In genomic region chr18:58755304-58756010, GRCh38 we compare ENCODE assay signal across 15 cellular contexts.
DNase-seq lines count a peak whose midpoint lies in the region; ATAC-seq, FAIRE-seq and TF ChIP-seq lines count a peak whose summit lies in the region.
"Had no signal": no experiment of that assay in that cellular context is flagged by ENCODE, and none has a peak within 500 bp of the region (broad histone marks: within the 10 kb centered on the region; RNA-seq: fewer than 3 reads in every experiment).

No MANE protein-coding gene starts in this region.

- CTCF ChIA-PET in CD8-positive, alpha-beta T cell (lab: Charles Lee), result interaction anchor here (1.2 to 12.0 kb wide), 3 partner anchors 8 to 261 kb away, joined by 4 to 103 read pairs (median 18); no protein-coding TSS in a partner anchor
- CTCF ChIA-PET in K562 (lab: Yijun Ruan, JAX; ENCODE audit: low intra/inter-chr PET ratio), result no interaction called here

- peak; percentile 4 for TF ChIP-seq POLR2A in GM19193 (IDR thresholded peaks at IDR 0.05; ENCODE audit: extremely low read depth, insufficient read depth, insufficient read length)
- no peak for TF ChIP-seq POLR2A in K562 (conservative IDR thresholded peaks at IDR 0.05)

- BruUV-seq in K562 (replicated peaks; lab: Mats Ljungman, UMichigan), result no TSS peak

- peak overlapping the region; percentile 16 for H3K27ac Mint-ChIP-seq in CD8-positive, alpha-beta T cell
- H3K27ac Mint-ChIP-seq in nephron progenitor cell, result no peak overlapping the region

- no peak overlapping the region for H2AFZ ChIP-seq in K562 (ENCODE audit: low read depth, low read length)

- H3K9me1 ChIP-seq in K562 (ENCODE audit: control insufficient read depth, insufficient read depth, low read length), result no peaks in the 10 kb centered on the region

- no peak overlapping the region for H3K4me2 ChIP-seq in K562 (ENCODE audit: insufficient read depth, low read length)

- H3K36me3 ChIP-seq in CD8-positive, alpha-beta T cell (ENCODE audit: insufficient read depth, low read length), result no peaks in the 10 kb centered on the region
- no peaks in the 10 kb centered on the region for H3K36me3 ChIP-seq in K562 (ENCODE audit: control insufficient read depth, insufficient read depth, low read length)
- H3K36me3 ChIP-seq: adrenal gland had no signal

- in situ Hi-C loops in K562 (cut with MboI), result no loop called here

- H3K4me3 ChIP-seq in CD8-positive, alpha-beta T cell (ENCODE audit: low read depth, low read length), result no peak overlapping the region
- no peak overlapping the region for H3K4me3 ChIP-seq in K562
- H3K4me3 ChIP-seq: adrenal gland, lower lobe of right lung had no signal

- H3K27me3 Mint-ChIP-seq in CD8-positive, alpha-beta T cell (ENCODE audit: low read depth), result no peaks in the 10 kb centered on the region
- peaks cover 6% of the 10 kb centered on the region for H3K27me3 Mint-ChIP-seq in nephron progenitor cell (ENCODE audit: low read depth, poor library complexity)
- H3K27me3 Mint-ChIP-seq: stimulated activated naive CD8-positive, alpha-beta T cell treated with anti-CD3 and anti-CD28 coated beads, Interleukin-15, Interleukin-2, amounts not matched to agents 100 ng/mL and 50 ng/mL, for 24 hours had no signal

- peak in 1 of 7 experiments; percentile 45 for DNase-seq in CD8-positive, alpha-beta T cell
- DNase-seq in K562 (ENCODE audit: extremely low read depth in 1 of 4, low spot score in 3 of 4) (no peak), kidney tubule cell (ENCODE audit: low spot score) (peak; percentile 20), KG1 (lab: John Stamatoyannopoulos, UW) (no peak), nephron progenitor cell (no peak)
- DNase-seq: effector CD4-positive, alpha-beta T cell; glutamatergic neuron; NCI-H1694 treated with DMSO at 0.1 percent for 48 hours had no signal

- no peak overlapping the region for H3K4me3 Mint-ChIP-seq in CD8-positive, alpha-beta T cell
- no peak overlapping the region for H3K4me3 Mint-ChIP-seq in nephron progenitor cell
- H3K4me3 Mint-ChIP-seq: stimulated activated naive CD8-positive, alpha-beta T cell treated with anti-CD3 and anti-CD28 coated beads, Interleukin-15, Interleukin-2, amounts not matched to agents 100 ng/mL and 50 ng/mL, for 24 hours had no signal

- H3K27ac ChIP-seq in CD8-positive, alpha-beta T cell (ENCODE audit: low read depth, low read length), result no peak overlapping the region
- no peak overlapping the region for H3K27ac ChIP-seq in K562 (ENCODE audit: extremely low read depth, low read depth, low read length)
- H3K27ac ChIP-seq: adrenal gland, lower lobe of right lung had no signal

- no peaks in the 10 kb centered on the region for H3K79me2 ChIP-seq in K562 (ENCODE audit: control insufficient read depth, insufficient read depth, low read length)

- peak; percentile 47 for ATAC-seq in CD8-positive, alpha-beta T cell
- no peak for ATAC-seq in K562
- ATAC-seq in GM21423 (IDR thresholded peaks at IDR 0.05; ENCODE audit: unreplicated experiment), result no peak
- no peak for ATAC-seq in GM21619 (IDR thresholded peaks at IDR 0.05; ENCODE audit: unreplicated experiment)

- no peak for FAIRE-seq in K562 (lab: Jason Lieb, UNC)
- FAIRE-seq: H54 had no signal

- H4K20me1 ChIP-seq in K562 (replicated peaks; ENCODE audit: control insufficient read depth, insufficient read depth, low read length), result no peaks in the 10 kb centered on the region

- peaks cover 6% of the 10 kb centered on the region for H3K36me3 Mint-ChIP-seq in CD8-positive, alpha-beta T cell
- peaks cover 11% of the 10 kb centered on the region for H3K36me3 Mint-ChIP-seq in nephron progenitor cell (ENCODE audit: low read depth)

- no peaks in the 10 kb centered on the region for H3K9me3 ChIP-seq in CD8-positive, alpha-beta T cell (ENCODE audit: low read length)
- no peaks in the 10 kb centered on the region for H3K9me3 ChIP-seq in K562 (replicated peaks; ENCODE audit: control insufficient read depth, insufficient read depth, low read depth, low read length)
- H3K9me3 ChIP-seq: adrenal gland, lower lobe of right lung had no signal

- TF ChIP-seq CTCF in CD8-positive, alpha-beta T cell (IDR thresholded peaks at IDR 0.05), result no peak
- TF ChIP-seq CTCF in K562 (IDR thresholded peaks at IDR 0.05 in 2 of 3, conservative IDR thresholded peaks at IDR 0.05 in 1 of 3; ENCODE audit: insufficient read depth in 2 of 3, low read depth in 1 of 3, low read length in 3 of 3) (no peak), nephron progenitor cell (IDR thresholded peaks at IDR 0.05) (no peak)

- TF ChIP-seq RAD21 in K562 (CRISPR knock-in tag; conservative IDR thresholded peaks at IDR 0.05 in 1 of 2, IDR thresholded peaks at IDR 0.05 in 1 of 2), result no peak

- under 1% methylated on average over 10 of the region's 15 CpGs for WGBS in K562 (ENCODE audit: insufficient coverage, low coverage, missing lambda C conversion rate)

- no peak overlapping the region for H3K9ac ChIP-seq in K562 (ENCODE audit: insufficient read depth in 1 of 2, low read depth in 2 of 2, low read length in 2 of 2)

- no peaks in the 10 kb centered on the region for H3K27me3 ChIP-seq in CD8-positive, alpha-beta T cell (ENCODE audit: insufficient read depth, low read length)
- peaks cover 0 to 12% of the 10 kb centered on the region in 2 experiments; a peak in 2 of 5 replicates for H3K27me3 ChIP-seq in K562 (ENCODE audit: control insufficient read depth in 2 of 2, insufficient read depth in 2 of 2, low read length in 2 of 2)

- intact Hi-C loops in CD8-positive, alpha-beta T cell (cut with DNase I, micrococcal nuclease), result no loop called here
- intact Hi-C loops in K562 (cut with micrococcal nuclease), result no loop called here

- H3K4me1 ChIP-seq in CD8-positive, alpha-beta T cell (ENCODE audit: insufficient read depth, low read length), result peaks cover 19% of the 10 kb centered on the region
- H3K4me1 ChIP-seq in K562 (replicated peaks in 1 of 2; ENCODE audit: control insufficient read depth in 2 of 2, insufficient read depth in 2 of 2, low read length in 2 of 2), result no peaks in the 10 kb centered on the region
- H3K4me1 ChIP-seq: adrenal gland, lower lobe of right lung had no signal

- peaks cover 33% of the 10 kb centered on the region for H3K4me1 Mint-ChIP-seq in CD8-positive, alpha-beta T cell (ENCODE audit: low read depth)
- H3K4me1 Mint-ChIP-seq in nephron progenitor cell, result no peaks in the 10 kb centered on the region

- H3K9me3 Mint-ChIP-seq in CD8-positive, alpha-beta T cell, result no peaks in the 10 kb centered on the region
- no peaks in the 10 kb centered on the region for H3K9me3 Mint-ChIP-seq in nephron progenitor cell
- H3K9me3 Mint-ChIP-seq: stimulated activated naive CD8-positive, alpha-beta T cell treated with anti-CD3 and anti-CD28 coated beads, Interleukin-15, Interleukin-2, amounts not matched to agents 100 ng/mL and 50 ng/mL, for 24 hours had no signal

- POLR2A ChIA-PET in CD8-positive, alpha-beta T cell (lab: Charles Lee), result interaction anchor here (0.7 to 1.8 kb wide), 3 partner anchors 8 to 84 kb away, joined by 3 to 6 read pairs (median 3); partner anchors contain the start of gene MALT1
- POLR2A ChIA-PET in K562 (lab: Yijun Ruan, JAX), result no interaction called here

- no peak for TF ChIP-seq EP300 in K562 (IDR thresholded peaks at IDR 0.05; ENCODE audit: low read length)

TF ChIP-seq in K562, 482 proteins besides CTCF, POLR2A, EP300 and RAD21 (continues in another document):
- 0 out of 2 replicates have a peak, but pooled peaks have one; percentile 8 for TF ChIP-seq USF2 (CRISPR knock-in tag; IDR thresholded peaks at IDR 0.05)
- 0 out of 2 replicates have a peak, but pooled peaks have one; percentile 15 for TF ChIP-seq USF1 (CRISPR knock-in tag; IDR thresholded peaks at IDR 0.05)
